1 cellular context compared by ENCODE assay signal in the genomic region with DNA sequence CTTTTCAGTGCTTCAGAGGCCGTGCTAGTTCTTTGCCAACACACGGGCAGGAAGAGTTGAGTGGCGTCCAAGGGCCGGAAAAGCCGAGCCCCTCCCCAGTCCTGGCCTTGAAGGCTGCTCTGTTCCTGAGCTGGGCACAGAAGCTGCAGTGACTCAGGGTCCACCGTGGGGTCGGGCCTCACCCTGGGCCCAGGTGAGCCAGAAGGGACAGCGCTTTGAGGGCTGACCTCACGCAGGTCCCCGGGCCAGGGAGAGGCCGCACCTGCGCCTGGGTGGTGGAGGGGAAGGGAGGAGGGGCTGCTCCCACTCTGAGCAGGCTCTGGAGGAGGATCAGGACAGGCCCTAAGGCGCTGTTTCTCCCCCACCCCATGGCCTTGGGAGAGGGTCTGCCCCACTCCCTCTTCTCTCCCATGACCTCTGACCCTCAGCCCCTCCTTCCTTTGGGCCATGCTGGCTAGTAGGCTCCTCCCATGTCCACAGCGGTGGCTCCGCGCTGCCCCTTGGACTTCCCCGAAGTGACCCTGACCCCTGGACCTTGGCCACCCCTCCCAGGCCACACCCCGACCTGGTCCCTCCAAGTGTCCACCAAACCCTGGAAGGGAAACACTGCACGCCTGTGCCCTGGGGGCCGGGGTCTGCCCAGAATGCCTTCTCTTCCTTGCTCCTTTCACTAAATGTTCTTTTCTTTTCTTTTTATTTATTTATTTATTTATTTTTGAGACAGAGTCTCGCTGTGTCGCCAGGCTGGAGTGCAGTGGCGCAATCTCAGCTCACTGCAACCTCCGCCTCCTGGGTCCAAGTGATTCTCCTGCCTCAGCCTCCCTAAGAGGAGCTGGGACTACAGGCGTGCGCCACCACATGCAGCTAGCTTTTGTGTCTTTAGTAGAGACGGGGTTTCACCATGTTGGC.
TF ChIP-seq lines count a peak whose summit lies in the region.

No MANE protein-coding gene starts in this region.

TF ChIP-seq in HepG2, 621 proteins besides CTCF, POLR2A, EP300 and RAD21 (continued from another document and continues in another):
- TF ChIP-seq, protein P1, sequence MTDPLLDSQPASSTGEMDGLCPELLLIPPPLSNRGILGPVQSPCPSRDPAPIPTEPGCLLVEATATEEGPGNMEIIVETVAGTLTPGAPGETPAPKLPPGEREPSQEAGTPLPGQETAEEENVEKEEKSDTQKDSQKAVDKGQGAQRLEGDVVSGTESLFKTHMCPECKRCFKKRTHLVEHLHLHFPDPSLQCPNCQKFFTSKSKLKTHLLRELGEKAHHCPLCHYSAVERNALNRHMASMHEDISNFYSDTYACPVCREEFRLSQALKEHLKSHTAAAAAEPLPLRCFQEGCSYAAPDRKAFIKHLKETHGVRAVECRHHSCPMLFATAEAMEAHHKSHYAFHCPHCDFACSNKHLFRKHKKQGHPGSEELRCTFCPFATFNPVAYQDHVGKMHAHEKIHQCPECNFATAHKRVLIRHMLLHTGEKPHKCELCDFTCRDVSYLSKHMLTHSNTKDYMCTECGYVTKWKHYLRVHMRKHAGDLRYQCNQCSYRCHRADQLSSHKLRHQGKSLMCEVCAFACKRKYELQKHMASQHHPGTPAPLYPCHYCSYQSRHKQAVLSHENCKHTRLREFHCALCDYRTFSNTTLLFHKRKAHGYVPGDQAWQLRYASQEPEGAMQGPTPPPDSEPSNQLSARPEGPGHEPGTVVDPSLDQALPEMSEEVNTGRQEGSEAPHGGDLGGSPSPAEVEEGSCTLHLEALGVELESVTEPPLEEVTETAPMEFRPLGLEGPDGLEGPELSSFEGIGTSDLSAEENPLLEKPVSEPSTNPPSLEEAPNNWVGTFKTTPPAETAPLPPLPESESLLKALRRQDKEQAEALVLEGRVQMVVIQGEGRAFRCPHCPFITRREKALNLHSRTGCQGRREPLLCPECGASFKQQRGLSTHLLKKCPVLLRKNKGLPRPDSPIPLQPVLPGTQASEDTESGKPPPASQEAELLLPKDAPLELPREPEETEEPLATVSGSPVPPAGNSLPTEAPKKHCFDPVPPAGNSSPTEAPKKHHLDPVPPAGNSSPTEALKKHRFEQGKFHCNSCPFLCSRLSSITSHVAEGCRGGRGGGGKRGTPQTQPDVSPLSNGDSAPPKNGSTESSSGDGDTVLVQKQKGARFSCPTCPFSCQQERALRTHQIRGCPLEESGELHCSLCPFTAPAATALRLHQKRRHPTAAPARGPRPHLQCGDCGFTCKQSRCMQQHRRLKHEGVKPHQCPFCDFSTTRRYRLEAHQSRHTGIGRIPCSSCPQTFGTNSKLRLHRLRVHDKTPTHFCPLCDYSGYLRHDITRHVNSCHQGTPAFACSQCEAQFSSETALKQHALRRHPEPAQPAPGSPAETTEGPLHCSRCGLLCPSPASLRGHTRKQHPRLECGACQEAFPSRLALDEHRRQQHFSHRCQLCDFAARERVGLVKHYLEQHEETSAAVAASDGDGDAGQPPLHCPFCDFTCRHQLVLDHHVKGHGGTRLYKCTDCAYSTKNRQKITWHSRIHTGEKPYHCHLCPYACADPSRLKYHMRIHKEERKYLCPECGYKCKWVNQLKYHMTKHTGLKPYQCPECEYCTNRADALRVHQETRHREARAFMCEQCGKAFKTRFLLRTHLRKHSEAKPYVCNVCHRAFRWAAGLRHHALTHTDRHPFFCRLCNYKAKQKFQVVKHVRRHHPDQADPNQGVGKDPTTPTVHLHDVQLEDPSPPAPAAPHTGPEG (CRISPR knock-in tag; IDR thresholded peaks at IDR 0.05), result no peak
- TF ChIP-seq ELF3 (CRISPR knock-in tag; IDR thresholded peaks at IDR 0.05), result no peak
- peak; percentile 81 for TF ChIP-seq HDAC1 (CRISPR knock-in tag; IDR thresholded peaks at IDR 0.05)
- no peak for TF ChIP-seq ZSCAN22 (CRISPR knock-in tag; IDR thresholded peaks at IDR 0.05)
- no peak; the same call in 1 of the 2 replicates for TF ChIP-seq MZF1 (CRISPR knock-in tag; IDR thresholded peaks at IDR 0.05; ENCODE audit: borderline replicate concordance)
- TF ChIP-seq, protein P2, sequence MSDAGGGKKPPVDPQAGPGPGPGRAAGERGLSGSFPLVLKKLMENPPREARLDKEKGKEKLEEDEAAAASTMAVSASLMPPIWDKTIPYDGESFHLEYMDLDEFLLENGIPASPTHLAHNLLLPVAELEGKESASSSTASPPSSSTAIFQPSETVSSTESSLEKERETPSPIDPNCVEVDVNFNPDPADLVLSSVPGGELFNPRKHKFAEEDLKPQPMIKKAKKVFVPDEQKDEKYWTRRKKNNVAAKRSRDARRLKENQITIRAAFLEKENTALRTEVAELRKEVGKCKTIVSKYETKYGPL (CRISPR knock-in tag; IDR thresholded peaks at IDR 0.05), result no peak
- no peak for TF ChIP-seq EZH2 (conservative IDR thresholded peaks at IDR 0.05; ENCODE audit: low read depth, low read length)
- TF ChIP-seq, protein P3, sequence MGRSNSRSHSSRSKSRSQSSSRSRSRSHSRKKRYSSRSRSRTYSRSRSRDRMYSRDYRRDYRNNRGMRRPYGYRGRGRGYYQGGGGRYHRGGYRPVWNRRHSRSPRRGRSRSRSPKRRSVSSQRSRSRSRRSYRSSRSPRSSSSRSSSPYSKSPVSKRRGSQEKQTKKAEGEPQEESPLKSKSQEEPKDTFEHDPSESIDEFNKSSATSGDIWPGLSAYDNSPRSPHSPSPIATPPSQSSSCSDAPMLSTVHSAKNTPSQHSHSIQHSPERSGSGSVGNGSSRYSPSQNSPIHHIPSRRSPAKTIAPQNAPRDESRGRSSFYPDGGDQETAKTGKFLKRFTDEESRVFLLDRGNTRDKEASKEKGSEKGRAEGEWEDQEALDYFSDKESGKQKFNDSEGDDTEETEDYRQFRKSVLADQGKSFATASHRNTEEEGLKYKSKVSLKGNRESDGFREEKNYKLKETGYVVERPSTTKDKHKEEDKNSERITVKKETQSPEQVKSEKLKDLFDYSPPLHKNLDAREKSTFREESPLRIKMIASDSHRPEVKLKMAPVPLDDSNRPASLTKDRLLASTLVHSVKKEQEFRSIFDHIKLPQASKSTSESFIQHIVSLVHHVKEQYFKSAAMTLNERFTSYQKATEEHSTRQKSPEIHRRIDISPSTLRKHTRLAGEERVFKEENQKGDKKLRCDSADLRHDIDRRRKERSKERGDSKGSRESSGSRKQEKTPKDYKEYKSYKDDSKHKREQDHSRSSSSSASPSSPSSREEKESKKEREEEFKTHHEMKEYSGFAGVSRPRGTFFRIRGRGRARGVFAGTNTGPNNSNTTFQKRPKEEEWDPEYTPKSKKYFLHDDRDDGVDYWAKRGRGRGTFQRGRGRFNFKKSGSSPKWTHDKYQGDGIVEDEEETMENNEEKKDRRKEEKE (IDR thresholded peaks at IDR 0.05), result no peak
- no peak for TF ChIP-seq AHR (CRISPR knock-in tag; IDR thresholded peaks at IDR 0.05)
- TF ChIP-seq SNRNP70 (IDR thresholded peaks at IDR 0.05; ENCODE audit: low read depth, low read length), result no peak
- TF ChIP-seq ZNF766 (CRISPR knock-in tag; IDR thresholded peaks at IDR 0.05; ENCODE audit: borderline replicate concordance), result no peak
- no peak for TF ChIP-seq HOXA9 (CRISPR knock-in tag; IDR thresholded peaks at IDR 0.05; ENCODE audit: borderline replicate concordance)
- 0 out of 2 replicates have a peak, but pooled peaks have one; percentile 27 for TF ChIP-seq ZFP82 (CRISPR knock-in tag; IDR thresholded peaks at IDR 0.05; ENCODE audit: borderline replicate concordance)
- TF ChIP-seq CENPT (CRISPR knock-in tag; IDR thresholded peaks at IDR 0.05; ENCODE audit: low read depth), result no peak
- no peak for TF ChIP-seq STAT5B (CRISPR knock-in tag; IDR thresholded peaks at IDR 0.05)
- no peak for TF ChIP-seq IKZF4 (CRISPR knock-in tag; IDR thresholded peaks at IDR 0.05; ENCODE audit: borderline replicate concordance, low read depth, not compliant biosample characterization)
- TF ChIP-seq ATRX (CRISPR knock-in tag; IDR thresholded peaks at IDR 0.05; ENCODE audit: borderline replicate concordance), result no peak
- no peak for TF ChIP-seq SIN3B (IDR thresholded peaks at IDR 0.05; ENCODE audit: low read length)
- no peak for TF ChIP-seq GZF1 (CRISPR knock-in tag; IDR thresholded peaks at IDR 0.05)
- TF ChIP-seq, protein P4, sequence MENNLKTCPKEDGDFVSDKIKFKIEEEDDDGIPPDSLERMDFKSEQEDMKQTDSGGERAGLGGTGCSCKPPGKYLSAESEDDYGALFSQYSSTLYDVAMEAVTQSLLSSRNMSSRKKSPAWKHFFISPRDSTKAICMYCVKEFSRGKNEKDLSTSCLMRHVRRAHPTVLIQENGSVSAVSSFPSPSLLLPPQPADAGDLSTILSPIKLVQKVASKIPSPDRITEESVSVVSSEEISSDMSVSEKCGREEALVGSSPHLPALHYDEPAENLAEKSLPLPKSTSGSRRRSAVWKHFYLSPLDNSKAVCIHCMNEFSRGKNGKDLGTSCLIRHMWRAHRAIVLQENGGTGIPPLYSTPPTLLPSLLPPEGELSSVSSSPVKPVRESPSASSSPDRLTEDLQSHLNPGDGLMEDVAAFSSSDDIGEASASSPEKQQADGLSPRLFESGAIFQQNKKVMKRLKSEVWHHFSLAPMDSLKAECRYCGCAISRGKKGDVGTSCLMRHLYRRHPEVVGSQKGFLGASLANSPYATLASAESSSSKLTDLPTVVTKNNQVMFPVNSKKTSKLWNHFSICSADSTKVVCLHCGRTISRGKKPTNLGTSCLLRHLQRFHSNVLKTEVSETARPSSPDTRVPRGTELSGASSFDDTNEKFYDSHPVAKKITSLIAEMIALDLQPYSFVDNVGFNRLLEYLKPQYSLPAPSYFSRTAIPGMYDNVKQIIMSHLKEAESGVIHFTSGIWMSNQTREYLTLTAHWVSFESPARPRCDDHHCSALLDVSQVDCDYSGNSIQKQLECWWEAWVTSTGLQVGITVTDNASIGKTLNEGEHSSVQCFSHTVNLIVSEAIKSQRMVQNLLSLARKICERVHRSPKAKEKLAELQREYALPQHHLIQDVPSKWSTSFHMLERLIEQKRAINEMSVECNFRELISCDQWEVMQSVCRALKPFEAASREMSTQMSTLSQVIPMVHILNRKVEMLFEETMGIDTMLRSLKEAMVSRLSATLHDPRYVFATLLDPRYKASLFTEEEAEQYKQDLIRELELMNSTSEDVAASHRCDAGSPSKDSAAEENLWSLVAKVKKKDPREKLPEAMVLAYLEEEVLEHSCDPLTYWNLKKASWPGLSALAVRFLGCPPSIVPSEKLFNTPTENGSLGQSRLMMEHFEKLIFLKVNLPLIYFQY (CRISPR knock-in tag; IDR thresholded peaks at IDR 0.05; ENCODE audit: borderline replicate concordance), result no peak; the same call in 1 of the 2 replicates
- no peak for TF ChIP-seq ZNF335 (CRISPR knock-in tag; IDR thresholded peaks at IDR 0.05)
- no peak for TF ChIP-seq KLF11 (CRISPR knock-in tag; IDR thresholded peaks at IDR 0.05)
- no peak for TF ChIP-seq NKX3-1 (CRISPR knock-in tag; IDR thresholded peaks at IDR 0.05)
- TF ChIP-seq HNRNPK (IDR thresholded peaks at IDR 0.05; ENCODE audit: low read depth, low read length, poor library complexity, severe bottlenecking), result no peak
- no peak for TF ChIP-seq ZNF33B (CRISPR knock-in tag; IDR thresholded peaks at IDR 0.05)
- TF ChIP-seq ZNF253 (CRISPR knock-in tag; IDR thresholded peaks at IDR 0.05; ENCODE audit: borderline replicate concordance), result no peak
- no peak for TF ChIP-seq RFXANK (CRISPR knock-in tag; IDR thresholded peaks at IDR 0.05)
- no peak for TF ChIP-seq FOXA1 (IDR thresholded peaks at IDR 0.05)
- TF ChIP-seq FOXA1 (CRISPR knock-in tag; IDR thresholded peaks at IDR 0.05), result 0 out of 2 replicates have a peak, but pooled peaks have one; percentile 25
- TF ChIP-seq ZKSCAN1 (IDR thresholded peaks at IDR 0.05; ENCODE audit: low read length), result no peak
- TF ChIP-seq, protein P5, sequence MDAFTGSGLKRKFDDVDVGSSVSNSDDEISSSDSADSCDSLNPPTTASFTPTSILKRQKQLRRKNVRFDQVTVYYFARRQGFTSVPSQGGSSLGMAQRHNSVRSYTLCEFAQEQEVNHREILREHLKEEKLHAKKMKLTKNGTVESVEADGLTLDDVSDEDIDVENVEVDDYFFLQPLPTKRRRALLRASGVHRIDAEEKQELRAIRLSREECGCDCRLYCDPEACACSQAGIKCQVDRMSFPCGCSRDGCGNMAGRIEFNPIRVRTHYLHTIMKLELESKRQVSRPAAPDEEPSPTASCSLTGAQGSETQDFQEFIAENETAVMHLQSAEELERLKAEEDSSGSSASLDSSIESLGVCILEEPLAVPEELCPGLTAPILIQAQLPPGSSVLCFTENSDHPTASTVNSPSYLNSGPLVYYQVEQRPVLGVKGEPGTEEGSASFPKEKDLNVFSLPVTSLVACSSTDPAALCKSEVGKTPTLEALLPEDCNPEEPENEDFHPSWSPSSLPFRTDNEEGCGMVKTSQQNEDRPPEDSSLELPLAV (CRISPR knock-in tag; conservative IDR thresholded peaks at IDR 0.05; ENCODE audit: low read depth), result no peak
- TF ChIP-seq, protein P6, sequence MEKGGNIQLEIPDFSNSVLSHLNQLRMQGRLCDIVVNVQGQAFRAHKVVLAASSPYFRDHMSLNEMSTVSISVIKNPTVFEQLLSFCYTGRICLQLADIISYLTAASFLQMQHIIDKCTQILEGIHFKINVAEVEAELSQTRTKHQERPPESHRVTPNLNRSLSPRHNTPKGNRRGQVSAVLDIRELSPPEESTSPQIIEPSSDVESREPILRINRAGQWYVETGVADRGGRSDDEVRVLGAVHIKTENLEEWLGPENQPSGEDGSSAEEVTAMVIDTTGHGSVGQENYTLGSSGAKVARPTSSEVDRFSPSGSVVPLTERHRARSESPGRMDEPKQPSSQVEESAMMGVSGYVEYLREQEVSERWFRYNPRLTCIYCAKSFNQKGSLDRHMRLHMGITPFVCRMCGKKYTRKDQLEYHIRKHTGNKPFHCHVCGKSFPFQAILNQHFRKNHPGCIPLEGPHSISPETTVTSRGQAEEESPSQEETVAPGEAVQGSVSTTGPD (CRISPR knock-in tag; IDR thresholded peaks at IDR 0.05), result no peak
- no peak for TF ChIP-seq NFATC3 (CRISPR knock-in tag; IDR thresholded peaks at IDR 0.05)
- no peak for TF ChIP-seq SP2 (CRISPR knock-in tag; IDR thresholded peaks at IDR 0.05)
- TF ChIP-seq TRIM24 (CRISPR knock-in tag; IDR thresholded peaks at IDR 0.05), result no peak
- no peak for TF ChIP-seq FOXK1 (CRISPR knock-in tag; IDR thresholded peaks at IDR 0.05; ENCODE audit: borderline replicate concordance, low read depth)
- TF ChIP-seq ZNF772 (CRISPR knock-in tag; IDR thresholded peaks at IDR 0.05), result no peak
- TF ChIP-seq ZFX (CRISPR knock-in tag; IDR thresholded peaks at IDR 0.05; ENCODE audit: low read depth), result peak; percentile 56; the same call in 1 of the 2 replicates
- TF ChIP-seq, protein P7, sequence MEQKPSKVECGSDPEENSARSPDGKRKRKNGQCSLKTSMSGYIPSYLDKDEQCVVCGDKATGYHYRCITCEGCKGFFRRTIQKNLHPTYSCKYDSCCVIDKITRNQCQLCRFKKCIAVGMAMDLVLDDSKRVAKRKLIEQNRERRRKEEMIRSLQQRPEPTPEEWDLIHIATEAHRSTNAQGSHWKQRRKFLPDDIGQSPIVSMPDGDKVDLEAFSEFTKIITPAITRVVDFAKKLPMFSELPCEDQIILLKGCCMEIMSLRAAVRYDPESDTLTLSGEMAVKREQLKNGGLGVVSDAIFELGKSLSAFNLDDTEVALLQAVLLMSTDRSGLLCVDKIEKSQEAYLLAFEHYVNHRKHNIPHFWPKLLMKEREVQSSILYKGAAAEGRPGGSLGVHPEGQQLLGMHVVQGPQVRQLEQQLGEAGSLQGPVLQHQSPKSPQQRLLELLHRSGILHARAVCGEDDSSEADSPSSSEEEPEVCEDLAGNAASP (CRISPR knock-in tag; IDR thresholded peaks at IDR 0.05; ENCODE audit: borderline replicate concordance), result peak; percentile 31; the same call in 1 of the 2 replicates
